Comparison of ENCODE assay signal across 1 cellular context in the genomic region with DNA sequence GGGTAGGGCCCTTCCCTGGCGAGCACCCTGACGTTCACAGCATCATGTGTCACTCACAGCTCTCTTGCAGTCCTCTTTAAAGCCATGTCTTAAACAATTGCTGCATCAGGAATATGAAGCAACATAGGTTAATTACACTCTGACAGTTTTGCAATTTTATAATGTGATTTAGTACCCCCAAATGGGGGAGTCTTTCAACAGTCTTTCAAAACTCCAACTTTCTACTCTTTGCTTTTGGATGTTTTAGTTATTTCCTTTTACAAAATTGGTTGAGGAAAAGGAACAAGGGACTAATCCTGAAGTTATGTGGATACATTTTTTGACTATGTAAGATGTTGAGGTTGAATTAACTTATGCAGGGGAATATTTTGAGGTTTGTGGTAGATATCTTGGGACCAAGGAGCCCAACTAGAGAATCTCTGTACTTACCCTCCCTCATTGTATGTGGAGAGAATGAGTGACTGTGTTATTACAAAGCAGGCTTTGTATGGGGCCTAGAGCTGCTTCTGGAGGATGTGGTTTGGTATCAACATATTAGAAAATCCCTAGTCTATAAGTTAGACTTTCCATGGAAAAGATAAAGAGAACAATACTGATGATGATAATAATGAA.
TF ChIP-seq lines count a peak whose summit lies in the region.

A gene with protein sequence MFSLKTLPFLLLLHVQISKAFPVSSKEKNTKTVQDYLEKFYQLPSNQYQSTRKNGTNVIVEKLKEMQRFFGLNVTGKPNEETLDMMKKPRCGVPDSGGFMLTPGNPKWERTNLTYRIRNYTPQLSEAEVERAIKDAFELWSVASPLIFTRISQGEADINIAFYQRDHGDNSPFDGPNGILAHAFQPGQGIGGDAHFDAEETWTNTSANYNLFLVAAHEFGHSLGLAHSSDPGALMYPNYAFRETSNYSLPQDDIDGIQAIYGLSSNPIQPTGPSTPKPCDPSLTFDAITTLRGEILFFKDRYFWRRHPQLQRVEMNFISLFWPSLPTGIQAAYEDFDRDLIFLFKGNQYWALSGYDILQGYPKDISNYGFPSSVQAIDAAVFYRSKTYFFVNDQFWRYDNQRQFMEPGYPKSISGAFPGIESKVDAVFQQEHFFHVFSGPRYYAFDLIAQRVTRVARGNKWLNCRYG (minus strand): TSS at position 51 of the 612 bp plus-strand sequence. CDS start 99 bp downstream, outside the sequence.

TF ChIP-seq in IMR-90, 13 proteins besides CTCF, POLR2A, EP300 and RAD21:
- no peak for TF ChIP-seq CHD1 (IDR thresholded peaks at IDR 0.05; ENCODE audit: low read depth, low read length)
- no peak for TF ChIP-seq BHLHE40 (IDR thresholded peaks at IDR 0.05; ENCODE audit: low read depth, low read length)
- no peak for TF ChIP-seq RCOR1 (IDR thresholded peaks at IDR 0.05; ENCODE audit: insufficient replicate concordance, low read length)
- no peak for TF ChIP-seq RFX5 (IDR thresholded peaks at IDR 0.05; ENCODE audit: low read depth, low read length)
- no peak for TF ChIP-seq MXI1 (IDR thresholded peaks at IDR 0.05; ENCODE audit: borderline replicate concordance, low read depth, low read length)
- TF ChIP-seq CEBPB (IDR thresholded peaks at IDR 0.05; ENCODE audit: low read depth, low read length): no peak
- TF ChIP-seq NFE2L2 (IDR thresholded peaks at IDR 0.05; ENCODE audit: low read depth, low read length): no peak
- TF ChIP-seq, protein P1, sequence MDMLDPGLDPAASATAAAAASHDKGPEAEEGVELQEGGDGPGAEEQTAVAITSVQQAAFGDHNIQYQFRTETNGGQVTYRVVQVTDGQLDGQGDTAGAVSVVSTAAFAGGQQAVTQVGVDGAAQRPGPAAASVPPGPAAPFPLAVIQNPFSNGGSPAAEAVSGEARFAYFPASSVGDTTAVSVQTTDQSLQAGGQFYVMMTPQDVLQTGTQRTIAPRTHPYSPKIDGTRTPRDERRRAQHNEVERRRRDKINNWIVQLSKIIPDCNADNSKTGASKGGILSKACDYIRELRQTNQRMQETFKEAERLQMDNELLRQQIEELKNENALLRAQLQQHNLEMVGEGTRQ (IDR thresholded peaks at IDR 0.05; ENCODE audit: low read depth, low read length): no peak
- TF ChIP-seq SMC3 (IDR thresholded peaks at IDR 0.05; ENCODE audit: low read depth, low read length): no peak
- TF ChIP-seq MAZ (IDR thresholded peaks at IDR 0.05; ENCODE audit: borderline replicate concordance, low read depth, low read length): no peak
- TF ChIP-seq FOS (IDR thresholded peaks at IDR 0.05; ENCODE audit: low read depth, low read length): no peak
- TF ChIP-seq, protein P2, sequence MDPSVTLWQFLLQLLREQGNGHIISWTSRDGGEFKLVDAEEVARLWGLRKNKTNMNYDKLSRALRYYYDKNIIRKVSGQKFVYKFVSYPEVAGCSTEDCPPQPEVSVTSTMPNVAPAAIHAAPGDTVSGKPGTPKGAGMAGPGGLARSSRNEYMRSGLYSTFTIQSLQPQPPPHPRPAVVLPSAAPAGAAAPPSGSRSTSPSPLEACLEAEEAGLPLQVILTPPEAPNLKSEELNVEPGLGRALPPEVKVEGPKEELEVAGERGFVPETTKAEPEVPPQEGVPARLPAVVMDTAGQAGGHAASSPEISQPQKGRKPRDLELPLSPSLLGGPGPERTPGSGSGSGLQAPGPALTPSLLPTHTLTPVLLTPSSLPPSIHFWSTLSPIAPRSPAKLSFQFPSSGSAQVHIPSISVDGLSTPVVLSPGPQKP (IDR thresholded peaks at IDR 0.05; ENCODE audit: borderline replicate concordance, low read depth, low read length): no peak
- TF ChIP-seq MAFK (IDR thresholded peaks at IDR 0.05; ENCODE audit: low read depth, low read length): no peak
